ENCODE assay signal across 1 cellular context in the genomic region with DNA sequence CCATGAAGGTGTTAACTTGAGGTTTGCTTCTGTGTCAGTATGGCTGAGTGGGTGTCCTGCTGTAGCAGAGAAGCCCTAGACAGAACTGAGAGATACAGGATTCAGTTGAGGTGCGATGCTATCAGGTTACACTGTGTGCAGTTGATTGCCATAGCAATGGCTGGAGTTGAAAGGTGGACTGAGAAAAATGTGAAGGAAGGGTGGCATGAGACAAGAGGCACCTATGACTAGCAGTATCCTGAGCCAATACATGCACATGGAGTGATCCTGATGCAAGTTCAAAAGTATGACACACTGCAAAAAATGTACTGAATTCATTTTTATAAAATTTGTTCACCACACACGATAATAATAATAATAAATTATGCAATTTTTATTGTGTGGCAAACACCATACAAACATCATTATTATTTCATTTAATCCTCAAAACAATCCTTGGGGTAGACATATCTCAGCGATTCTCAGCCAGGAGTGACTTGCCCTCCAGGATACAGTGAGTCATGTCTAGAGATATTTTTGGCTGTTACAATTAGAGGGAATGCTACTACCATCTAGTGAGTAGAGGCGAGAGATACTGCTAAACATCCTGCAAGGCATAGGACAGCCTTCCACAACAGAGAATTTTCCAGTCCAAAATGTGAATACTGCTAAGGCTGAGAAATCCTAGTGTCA.
TF ChIP-seq lines count a peak whose summit lies in the region.

No MANE protein-coding gene starts in this region.

TF ChIP-seq in GM23338, 12 proteins besides CTCF, POLR2A, EP300 and RAD21:
- TF ChIP-seq, protein P1, sequence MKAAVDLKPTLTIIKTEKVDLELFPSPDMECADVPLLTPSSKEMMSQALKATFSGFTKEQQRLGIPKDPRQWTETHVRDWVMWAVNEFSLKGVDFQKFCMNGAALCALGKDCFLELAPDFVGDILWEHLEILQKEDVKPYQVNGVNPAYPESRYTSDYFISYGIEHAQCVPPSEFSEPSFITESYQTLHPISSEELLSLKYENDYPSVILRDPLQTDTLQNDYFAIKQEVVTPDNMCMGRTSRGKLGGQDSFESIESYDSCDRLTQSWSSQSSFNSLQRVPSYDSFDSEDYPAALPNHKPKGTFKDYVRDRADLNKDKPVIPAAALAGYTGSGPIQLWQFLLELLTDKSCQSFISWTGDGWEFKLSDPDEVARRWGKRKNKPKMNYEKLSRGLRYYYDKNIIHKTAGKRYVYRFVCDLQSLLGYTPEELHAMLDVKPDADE (IDR thresholded peaks at IDR 0.05) = no peak
- no peak for TF ChIP-seq JUNB (IDR thresholded peaks at IDR 0.05; ENCODE audit: unreplicated experiment)
- TF ChIP-seq STAT1 (IDR thresholded peaks at IDR 0.05; ENCODE audit: unreplicated experiment) = no peak
- TF ChIP-seq NANOG (IDR thresholded peaks at IDR 0.05; ENCODE audit: borderline replicate concordance) = no peak
- TF ChIP-seq ZNF331 (CRISPR knock-in tag; IDR thresholded peaks at IDR 0.05; ENCODE audit: low read depth) = no peak
